1 cellular context compared by ENCODE assay signal in genomic region chr4:10188400-10189004, GRCh38.
TF ChIP-seq lines count a peak whose summit lies in the region.

No MANE protein-coding gene starts in this region.

TF ChIP-seq in K562, 482 proteins besides CTCF, POLR2A, EP300 and RAD21 (continued from another document and continues in another):
- TF ChIP-seq RREB1 (CRISPR knock-in tag; IDR thresholded peaks at IDR 0.05) (0 out of 2 replicates have a peak, but pooled peaks have one; percentile 9), NR2F6 (CRISPR knock-in tag; IDR thresholded peaks at IDR 0.05) (no peak), TAF15 (IDR thresholded peaks at IDR 0.05; ENCODE audit: low read depth, low read length) (no peak), CXXC5 (CRISPR knock-in tag; IDR thresholded peaks at IDR 0.05) (peak; percentile 32; the same call in 1 of the 2 replicates), GATAD2B (IDR thresholded peaks at IDR 0.05; ENCODE audit: borderline replicate concordance) (no peak), ZNF639 (CRISPR knock-in tag; conservative IDR thresholded peaks at IDR 0.05 in 1 of 2, IDR thresholded peaks at IDR 0.05 in 1 of 2) (peak in 1 of 2 experiments; percentile 51; a peak in 1 of 4 replicates), MGA (IDR thresholded peaks at IDR 0.05) (no peak), MAX (CRISPR knock-in tag; IDR thresholded peaks at IDR 0.05) (no peak), ZBTB7A (IDR thresholded peaks at IDR 0.05; ENCODE audit: borderline replicate concordance, control insufficient read depth, low read depth, low read length) (no peak), HOXB6 (CRISPR knock-in tag; IDR thresholded peaks at IDR 0.05; ENCODE audit: borderline replicate concordance) (no peak), MNT (conservative IDR thresholded peaks at IDR 0.05) (0 out of 4 replicates have a peak, but pooled peaks of 1 of the 2 experiments have one; percentile 11), KAT7 (CRISPR knock-in tag; IDR thresholded peaks at IDR 0.05; ENCODE audit: borderline replicate concordance) (no peak), ZNF175 (CRISPR knock-in tag; IDR thresholded peaks at IDR 0.05; ENCODE audit: low read depth) (0 out of 2 replicates have a peak, but pooled peaks have one; percentile 55), VEZF1 (CRISPR knock-in tag; IDR thresholded peaks at IDR 0.05) (0 out of 2 replicates have a peak, but pooled peaks have one; percentile 11), HDAC8 (tag; IDR thresholded peaks at IDR 0.05) (no peak), ZNF311 (CRISPR knock-in tag; IDR thresholded peaks at IDR 0.05) (0 out of 2 replicates have a peak, but pooled peaks have one; percentile 44), FOSL1 (tag; conservative IDR thresholded peaks at IDR 0.05) (peak; percentile 49), DMBX1 (CRISPR knock-in tag; IDR thresholded peaks at IDR 0.05; ENCODE audit: borderline replicate concordance) (0 out of 2 replicates have a peak, but pooled peaks have one; percentile 42), HMG20B (CRISPR knock-in tag; IDR thresholded peaks at IDR 0.05) (no peak), SMAD4 (CRISPR knock-in tag; conservative IDR thresholded peaks at IDR 0.05) (0 out of 2 replicates have a peak, but pooled peaks have one; percentile 31), L3MBTL2 (IDR thresholded peaks at IDR 0.05) (peak; percentile 59; the same call in 1 of the 2 replicates), HINFP (tag; conservative IDR thresholded peaks at IDR 0.05; ENCODE audit: low read depth) (no peak), ZNF449 (CRISPR knock-in tag; IDR thresholded peaks at IDR 0.05) (0 out of 2 replicates have a peak, but pooled peaks have one; percentile 4), YY1 (IDR thresholded peaks at IDR 0.05; ENCODE audit: borderline replicate concordance in 1 of 3, control insufficient read depth in 1 of 3, extremely low read depth in 1 of 3, insufficient read depth in 3 of 3, insufficient read length in 1 of 3, insufficient replicate concordance in 2 of 3, low read depth in 1 of 3, low read length in 2 of 3) (no peak)
